ENCODE assay signal across 8 cellular contexts in genomic region chr3:40524571-40525285, GRCh38. TPM values are rescaled to one million over a fixed set of nuclear protein-coding genes. Genes with fewer than 3 reads are reported as not detected.
DNase-seq lines count a peak whose midpoint lies in the region; ATAC-seq and TF ChIP-seq lines count a peak whose summit lies in the region.

ZNF621 (plus strand) TSS chr3:40524960; CDS start chr3:40525841, 881 bp downstream.

- H3K27me3 ChIP-seq in ACC112 (ENCODE audit: insufficient read depth, low read length), result no peaks in the 10 kb centered on the region

- H3K4me3 Mint-ChIP-seq in WTC11, result peak within 1 kb of the TSS; percentile 96

- peak within 1 kb of the TSS; percentile 90 for H2AFZ ChIP-seq in ACC112 (ENCODE audit: low read length, unreplicated experiment)

- peaks cover 23% of the 10 kb centered on the region for H3K36me3 ChIP-seq in ACC112 (ENCODE audit: insufficient read depth, low read length)

- H3K4me1 ChIP-seq in ACC112 (ENCODE audit: control insufficient read depth, insufficient read depth, low read length, unreplicated experiment), result peaks cover 6% of the 10 kb centered on the region

- CTCF ChIA-PET in WTC11 (lab: Charles Lee), result interaction anchor here (1.0 to 1.8 kb wide), 3 partner anchors 19 to 197 kb away, joined by 3 to 15 read pairs (median 4); partner anchors contain the start of gene ZNF620

- H3K27me3 Mint-ChIP-seq in WTC11 (ENCODE audit: low read depth), result no peaks in the 10 kb centered on the region

- TF ChIP-seq CTCF in WTC11 (IDR thresholded peaks at IDR 0.05) (no peak), cardiac fibroblast (IDR thresholded peaks at IDR 0.05; ENCODE audit: low read depth, low read length) (no peak)

- H3K27ac Mint-ChIP-seq in WTC11, result peak within 1 kb of the TSS; percentile 96

- POLR2A ChIA-PET in WTC11 (lab: Charles Lee), result interaction anchor here (1.0 to 2.3 kb wide), 4 partner anchors 19 to 72 kb away, joined by 3 to 24 read pairs (median 4); partner anchors contain the start of genes RPL14, ZNF619 and ZNF620

- peak; percentile 74 for DNase-seq in NCI-H2196 (lab: John Stamatoyannopoulos, UW; ENCODE audit: unreplicated experiment)
- peak; percentile 90 for DNase-seq in WTC11 (ENCODE audit: low spot score)
- DNase-seq in cardiac fibroblast (ENCODE audit: low read depth in 2 of 2), result peak; percentile 83 to 93
- DNase-seq in inferior parietal cortex (ENCODE audit: extremely low spot score), result peak; percentile 87
- DNase-seq in stimulated activated CD4-positive, alpha-beta T cell treated with anti-CD3 and anti-CD28 coated beads, Interleukin-12 subunit alpha, Interleukin-12 subunit beta, amount 100 ng/mL, for 24 hours (ENCODE audit: low read depth in 2 of 2), result peak; percentile 66 to 82

- peaks cover 29% of the 10 kb centered on the region for H3K36me3 Mint-ChIP-seq in WTC11

- H3K4me3 ChIP-seq in ACC112 (ENCODE audit: low read depth, low read length), result peak within 1 kb of the TSS; percentile 92
- peak within 1 kb of the TSS; percentile 71 to 75 for H3K4me3 ChIP-seq in cardiac fibroblast (replicated peaks in 1 of 2; ENCODE audit: low read depth in 2 of 2, low read length in 2 of 2)

- peak; percentile 89 for ATAC-seq in GM18519 (IDR thresholded peaks at IDR 0.05; ENCODE audit: low FRiP score, unreplicated experiment)
- peak; percentile 98 for ATAC-seq in HG03045 (IDR thresholded peaks at IDR 0.05; ENCODE audit: unreplicated experiment)
- peak; percentile 99 for ATAC-seq in WTC11

- peak within 1 kb of the TSS; percentile 57; the same call in 1 of the 2 replicates for H3K27ac ChIP-seq in ACC112 (ENCODE audit: low read depth, low read length)

- H3K79me2 ChIP-seq in ACC112 (ENCODE audit: control insufficient read depth, insufficient read depth, low read length, unreplicated experiment), result peaks cover 22% of the 10 kb centered on the region

- no peaks in the 10 kb centered on the region for H3K9me3 Mint-ChIP-seq in WTC11

- H3K4me1 Mint-ChIP-seq in WTC11, result peaks cover 16% of the 10 kb centered on the region

TF ChIP-seq in WTC11, 78 proteins besides CTCF, POLR2A, EP300 and RAD21 (continues in another document):
- TF ChIP-seq E2F4 (CRISPR knock-in tag; IDR thresholded peaks at IDR 0.05; ENCODE audit: borderline replicate concordance, low read depth) (0 out of 2 replicates have a peak, but pooled peaks have one; percentile 41), SOX15 (CRISPR knock-in tag; IDR thresholded peaks at IDR 0.05) (no peak), CBFB (CRISPR knock-in tag; IDR thresholded peaks at IDR 0.05; ENCODE audit: low read depth) (0 out of 2 replicates have a peak, but pooled peaks have one; percentile 52), ZNF263 (CRISPR knock-in tag; IDR thresholded peaks at IDR 0.05; ENCODE audit: low read depth) (no peak), MXD4 (CRISPR knock-in tag; IDR thresholded peaks at IDR 0.05; ENCODE audit: borderline replicate concordance) (no peak), GTF2I (CRISPR knock-in tag; conservative IDR thresholded peaks at IDR 0.05) (no peak), ZNF396 (CRISPR knock-in tag; IDR thresholded peaks at IDR 0.05; ENCODE audit: borderline replicate concordance) (no peak), NFYB (CRISPR knock-in tag; conservative IDR thresholded peaks at IDR 0.05; ENCODE audit: low read depth) (peak; percentile 32; the same call in 1 of the 2 replicates), ZMAT4 (CRISPR knock-in tag; IDR thresholded peaks at IDR 0.05) (no peak), FOXP1 (CRISPR knock-in tag; IDR thresholded peaks at IDR 0.05; ENCODE audit: borderline replicate concordance) (peak; percentile 97), AFF4 (CRISPR knock-in tag; IDR thresholded peaks at IDR 0.05; ENCODE audit: borderline replicate concordance) (no peak), ELF4 (CRISPR knock-in tag; IDR thresholded peaks at IDR 0.05; ENCODE audit: low read depth) (no peak), SP1 (CRISPR knock-in tag; conservative IDR thresholded peaks at IDR 0.05) (peak; percentile 82), NFE2L1 (CRISPR knock-in tag; IDR thresholded peaks at IDR 0.05) (peak; percentile 69; the same call in 1 of the 2 replicates), ZNF138 (CRISPR knock-in tag; conservative IDR thresholded peaks at IDR 0.05) (no peak), FOXP4 (CRISPR knock-in tag; IDR thresholded peaks at IDR 0.05) (peak; percentile 66), HMGXB4 (CRISPR knock-in tag; IDR thresholded peaks at IDR 0.05) (peak; percentile 62; the same call in 1 of the 2 replicates), NR2C2 (CRISPR knock-in tag; IDR thresholded peaks at IDR 0.05) (no peak), EMX1 (CRISPR knock-in tag; IDR thresholded peaks at IDR 0.05) (no peak)

RNA-seq across cellular contexts. Expression of gene ZNF621, which starts in this region (rescaled TPM):
- 17.7 to 20.5 TPM (median 20.0 TPM) in 3 replicates for total RNA-seq in WTC11 (2021)

Comparison
In these comparisons a context has a peak if more than half of its experiments do, and no peak if none do; other contexts are left out.
1. Peak in every context shown above with its lines: DNase-seq, ATAC-seq, H3K4me3 ChIP-seq and H3K27ac ChIP-seq.